In the genomic region with DNA sequence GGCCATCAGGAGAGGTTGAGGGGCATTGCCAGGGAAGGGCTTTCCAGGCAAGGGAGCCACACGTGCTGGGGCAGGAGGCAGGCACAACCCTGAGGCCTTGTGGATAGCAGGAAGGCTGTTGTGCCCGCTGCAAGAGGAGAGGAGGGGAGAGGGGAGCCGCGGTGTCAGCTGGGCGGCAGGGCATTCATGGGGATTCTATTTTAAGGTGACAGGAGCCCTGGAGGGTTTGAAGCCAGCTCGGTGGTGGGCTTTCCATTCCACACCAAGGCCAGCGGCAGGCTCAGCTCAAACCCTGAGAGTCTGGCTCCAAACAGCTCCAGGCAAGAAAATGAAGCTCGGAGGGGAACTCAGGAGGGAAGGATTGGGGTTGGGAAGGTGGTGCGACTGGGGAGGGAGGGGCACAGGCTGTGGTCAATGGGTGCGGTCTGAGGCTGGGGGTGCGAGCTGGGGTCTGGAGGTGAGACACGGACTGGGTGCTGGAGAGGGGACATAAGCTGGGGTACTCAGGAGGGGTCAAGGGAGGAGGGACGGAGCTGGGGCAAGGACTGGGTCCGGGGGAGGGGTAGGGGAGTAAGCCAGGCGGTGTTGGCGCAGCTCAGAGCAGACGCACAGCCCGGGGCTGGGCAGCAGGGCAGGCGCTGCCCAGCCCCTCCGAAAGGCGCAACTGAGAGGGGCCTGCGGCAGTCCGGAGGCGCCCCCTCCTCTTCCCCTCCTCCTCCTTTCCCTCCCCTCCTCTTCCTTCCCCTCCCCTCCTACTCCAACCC, we compare ENCODE assay signal across 8 cellular contexts. TPM values are rescaled to one million over a fixed set of nuclear protein-coding genes. Genes with fewer than 3 reads are reported as not detected.
A peak's percentile ranks its signal among the peaks of the same experiment; 100 is the strongest.
DNase-seq lines count a peak whose midpoint lies in the region; ATAC-seq and TF ChIP-seq lines count a peak whose summit lies in the region.

No MANE protein-coding gene starts in this region.

- H3K4me3 ChIP-seq in GM23248 (no peak overlapping the region; the same call in 1 of the 2 replicates), right cardiac atrium (ENCODE audit: low read length) (peak overlapping the region; percentile 60), retinal pigment epithelial cell (ENCODE audit: low read length) (peak overlapping the region; percentile 60)

- no peaks in the 10 kb centered on the region for H3K36me3 ChIP-seq in GM23248 (ENCODE audit: low read depth)

- H3K27me3 ChIP-seq in GM23248 (replicated peaks; ENCODE audit: insufficient read depth), result no peaks in the 10 kb centered on the region
- no peaks in the 10 kb centered on the region for H3K27me3 ChIP-seq in right cardiac atrium (ENCODE audit: control insufficient read depth, insufficient read depth)

- H3K9me3 Mint-ChIP-seq in activated T-helper 1 cell treated with anti-CD3 and anti-CD28 coated beads, Interleukin-12 subunit alpha, Interleukin-12 subunit beta, Interleukin-2, Interleukin-4 antibody, amounts not matched to agents 30 ng/mL and 10 ng/mL and 1 ng/mL, durations not matched to agents 14 hours and 24 hours and 36 hours, result no peaks in the 10 kb centered on the region

- H3K79me2 ChIP-seq in GM23248 (ENCODE audit: insufficient read depth), result no peaks in the 10 kb centered on the region

- no peak overlapping the region for H3K27ac Mint-ChIP-seq in activated T-helper 1 cell treated with anti-CD3 and anti-CD28 coated beads, Interleukin-12 subunit alpha, Interleukin-12 subunit beta, Interleukin-2, Interleukin-4 antibody, amounts not matched to agents 30 ng/mL and 10 ng/mL and 1 ng/mL, durations not matched to agents 14 hours and 24 hours and 36 hours

- H3K4me1 Mint-ChIP-seq in activated T-helper 1 cell treated with anti-CD3 and anti-CD28 coated beads, Interleukin-12 subunit alpha, Interleukin-12 subunit beta, Interleukin-2, Interleukin-4 antibody, amounts not matched to agents 30 ng/mL and 10 ng/mL and 1 ng/mL, durations not matched to agents 14 hours and 24 hours and 36 hours (ENCODE audit: low read depth), result peaks cover 6% of the 10 kb centered on the region

- H3K9me2 ChIP-seq in GM23248 (ENCODE audit: insufficient read depth), result no peaks in the 10 kb centered on the region

- H2AFZ ChIP-seq in GM23248, result peak overlapping the region; percentile 51; the same call in 1 of the 2 replicates

- DNase-seq in GM23248, result no peak
- no peak for DNase-seq in activated T-helper 1 cell treated with anti-CD3 and anti-CD28 coated beads, Interleukin-12 subunit alpha, Interleukin-12 subunit beta, Interleukin-2, Interleukin-4 antibody, amounts not matched to agents 30 ng/mL and 10 ng/mL and 1 ng/mL, durations not matched to agents 14 hours and 24 hours and 36 hours (ENCODE audit: low spot score)
- peak in 2 of 3 donors; percentile 71 to 73 for DNase-seq in right cardiac atrium
- no peak for DNase-seq in retinal pigment epithelial cell (ENCODE audit: low read depth)
- no peak for DNase-seq in HuH-7 (ENCODE audit: low spot score)
- DNase-seq in NOMO-1 (lab: John Stamatoyannopoulos, UW; ENCODE audit: unreplicated experiment in 2 of 2), result no peak
- DNase-seq in activated effector memory CD4-positive, alpha-beta T cell treated with anti-CD3 and anti-CD28 coated beads, Interleukin-2, amount 50 U/mL, for 16 hours, result no peak

- H4K20me1 ChIP-seq in GM23248 (ENCODE audit: insufficient read depth), result no peaks in the 10 kb centered on the region

- no peaks in the 10 kb centered on the region for H3K36me3 Mint-ChIP-seq in activated T-helper 1 cell treated with anti-CD3 and anti-CD28 coated beads, Interleukin-12 subunit alpha, Interleukin-12 subunit beta, Interleukin-2, Interleukin-4 antibody, amounts not matched to agents 30 ng/mL and 10 ng/mL and 1 ng/mL, durations not matched to agents 14 hours and 24 hours and 36 hours (ENCODE audit: low read depth)

- intact Hi-C loops in activated T-helper 1 cell treated with anti-CD3 and anti-CD28 coated beads, Interleukin-12 subunit alpha, Interleukin-12 subunit beta, Interleukin-2, Interleukin-4 antibody, amounts not matched to agents 30 ng/mL and 10 ng/mL and 1 ng/mL, durations not matched to agents 14 hours and 24 hours and 36 hours (cut with micrococcal nuclease), result loop anchor here (1.0 to 10.0 kb wide), 3 partner anchors 90 to 842 kb away; partner anchors contain the start of gene CHCHD6
- intact Hi-C loops in right cardiac atrium (cut with DNase I), result loop anchor here (5.0 to 10.0 kb wide), 4 partner anchors 792 to 1022 kb away; partner anchors contain the start of gene CHST13 (in 2 of the 4)

- H3K4me1 ChIP-seq in GM23248 (ENCODE audit: insufficient read depth) (no peaks in the 10 kb centered on the region), right cardiac atrium (ENCODE audit: control insufficient read depth, insufficient read depth, low read length) (no peaks in the 10 kb centered on the region)

- no peak overlapping the region for H3K9ac ChIP-seq in GM23248

- in situ Hi-C loops in GM23248 (cut with MboI), result no loop called here

- peaks cover 15% of the 10 kb centered on the region for H3K27me3 Mint-ChIP-seq in activated T-helper 1 cell treated with anti-CD3 and anti-CD28 coated beads, Interleukin-12 subunit alpha, Interleukin-12 subunit beta, Interleukin-2, Interleukin-4 antibody, amounts not matched to agents 30 ng/mL and 10 ng/mL and 1 ng/mL, durations not matched to agents 14 hours and 24 hours and 36 hours (ENCODE audit: insufficient read depth)

- H3K4me2 ChIP-seq in GM23248 (ENCODE audit: unreplicated experiment), result no peak overlapping the region

- TF ChIP-seq CTCF in retinal pigment epithelial cell (conservative IDR thresholded peaks at IDR 0.05; ENCODE audit: low read depth, low read length), result no peak

- no peak overlapping the region for H3K27ac ChIP-seq in GM23248
- H3K27ac ChIP-seq in right cardiac atrium (ENCODE audit: low read length), result peak overlapping the region; percentile 68

- H3F3A ChIP-seq in GM23248 (ENCODE audit: insufficient read depth), result no peaks in the 10 kb centered on the region

- 40 to 67% methylated on average over 12 to 24 of the region's 24 CpGs for WGBS in GM23248 (ENCODE audit: low coverage in 1 of 2, low lambda C conversion rate in 2 of 2, missing lambda C conversion rate in 2 of 2), 2 experiments
- WGBS in right cardiac atrium, result 19% methylated on average over 24 of the region's 24 CpGs

- peak; percentile 52 to 54 for ATAC-seq in right cardiac atrium
- no peak for ATAC-seq in HG03139 (IDR thresholded peaks at IDR 0.05; ENCODE audit: unreplicated experiment)

- peak overlapping the region; percentile 71 for H3K4me3 Mint-ChIP-seq in activated T-helper 1 cell treated with anti-CD3 and anti-CD28 coated beads, Interleukin-12 subunit alpha, Interleukin-12 subunit beta, Interleukin-2, Interleukin-4 antibody, amounts not matched to agents 30 ng/mL and 10 ng/mL and 1 ng/mL, durations not matched to agents 14 hours and 24 hours and 36 hours

- H3K9me3 ChIP-seq in GM23248 (ENCODE audit: low read depth), result no peaks in the 10 kb centered on the region
- H3K9me3 ChIP-seq in right cardiac atrium (ENCODE audit: control insufficient read depth, low read length), result no peaks in the 10 kb centered on the region

RNA-seq across cellular contexts. Expression of gene TPRA1, which starts 43.4 kb away (rescaled TPM):
- 56.1 and 65.1 TPM in 2 replicates for total RNA-seq in GM23248 (2014; rRNA removed; shearing (Covaris generic))
- polyA plus RNA-seq in GM23248 (2016; fragmentation: Nextera tagmentation; extraction: Ambion mirVana) (42.8 and 45.4 TPM in 2 replicates), right cardiac atrium (17.9 TPM)
- total RNA-seq in activated T-helper 1 cell treated with anti-CD3 and anti-CD28 coated beads, Interleukin-12 subunit alpha, Interleukin-12 subunit beta, Interleukin-2, Interleukin-4 antibody, amounts not matched to agents 30 ng/mL and 10 ng/mL and 1 ng/mL, durations not matched to agents 14 hours and 24 hours and 36 hours, result 37.2 and 41.3 TPM in 2 replicates
- total RNA-seq in right cardiac atrium, result 10 to 100 TPM; 18.5 to 23.7 (median 20.1) TPM

RNA-seq across cellular contexts. Expression of gene MCM2, which starts 51.1 kb away (rescaled TPM):
- 30.3 and 36.4 TPM in 2 replicates for total RNA-seq in GM23248 (2014; rRNA removed; shearing (Covaris generic))
- polyA plus RNA-seq in GM23248 (2016; fragmentation: Nextera tagmentation; extraction: Ambion mirVana) (14.4 and 14.7 TPM in 2 replicates), right cardiac atrium (3.2 TPM)
- 214 and 229 TPM in 2 replicates for total RNA-seq in activated T-helper 1 cell treated with anti-CD3 and anti-CD28 coated beads, Interleukin-12 subunit alpha, Interleukin-12 subunit beta, Interleukin-2, Interleukin-4 antibody, amounts not matched to agents 30 ng/mL and 10 ng/mL and 1 ng/mL, durations not matched to agents 14 hours and 24 hours and 36 hours
- 1 to 10 TPM; 4.0 to 7.9 (median 6.1) TPM for total RNA-seq in right cardiac atrium

Comparison
In these comparisons a context has a peak if more than half of its experiments do, and no peak if none do; other contexts are left out.
1. DNase-seq: peak in right cardiac atrium (2 of 3); none in GM23248 (single experiment), activated T-helper 1 cell treated with anti-CD3 and anti-CD28 coated beads, Interleukin-12 subunit alpha, Interleukin-12 subunit beta, Interleukin-2, Interleukin-4 antibody, amounts not matched to agents 30 ng/mL and 10 ng/mL and 1 ng/mL, durations not matched to agents 14 hours and 24 hours and 36 hours (single experiment), retinal pigment epithelial cell (single experiment), HuH-7 (single experiment), NOMO-1 (0 of 2) and activated effector memory CD4-positive, alpha-beta T cell treated with anti-CD3 and anti-CD28 coated beads, Interleukin-2, amount 50 U/mL, for 16 hours (single experiment).